In genomic region chrX:22247169-22247568, GRCh38 we compare ENCODE assay signal across 22 cellular contexts. TPM values are rescaled to one million over a fixed set of nuclear protein-coding genes. Genes with fewer than 3 reads are reported as not detected.
DNase-seq lines count a peak whose midpoint lies in the region; ATAC-seq, FAIRE-seq and TF ChIP-seq lines count a peak whose summit lies in the region.
"Had no signal": no experiment of that assay in that cellular context is flagged by ENCODE, and none has a peak within 500 bp of the region (broad histone marks: within the 10 kb centered on the region; RNA-seq: fewer than 3 reads in every experiment).

No MANE protein-coding gene starts in this region.

- FAIRE-seq in bronchial epithelial cell (lab: Jason Lieb, UNC) (no peak), keratinocyte (lab: Jason Lieb, UNC) (peak; percentile 81)
- FAIRE-seq: endometrium, G401.6, GM12878 had no signal

- H3K4me1 ChIP-seq in keratinocyte (ENCODE audit: control insufficient read depth, extremely low read depth, insufficient read depth, low read length) = peaks cover 17% of the 10 kb centered on the region
- H3K4me1 ChIP-seq: left lung, stomach, upper lobe of right lung had no signal

- H4K20me1 ChIP-seq in keratinocyte (ENCODE audit: control insufficient read depth, extremely low read depth, insufficient read depth, low read length) = no peaks in the 10 kb centered on the region

- H3K27ac ChIP-seq in keratinocyte (ENCODE audit: control insufficient read depth, insufficient read depth, low read length) = peak overlapping the region; percentile 47
- H3K27ac ChIP-seq: left lung, neutrophil, stomach, upper lobe of right lung had no signal

- H3K27me3 ChIP-seq in bronchial epithelial cell (ENCODE audit: control insufficient read depth, insufficient read depth, low read length) (no peaks in the 10 kb centered on the region), keratinocyte (ENCODE audit: control insufficient read depth, extremely low read depth, insufficient read depth, low read length) (no peaks in the 10 kb centered on the region)
- H3K27me3 ChIP-seq: left lung, neutrophil, stomach, upper lobe of right lung had no signal

- no peaks in the 10 kb centered on the region for H3K9me1 ChIP-seq in keratinocyte (ENCODE audit: control insufficient read depth, extremely low read depth, insufficient read depth, low read length)

- dilution Hi-C loops in keratinocyte (cut with MboI; ENCODE audit: extremely low pct_ligation_motif_present, low sequenced_read_pairs) = no loop called here

- no peak overlapping the region for H3K9ac ChIP-seq in keratinocyte (ENCODE audit: control insufficient read depth, extremely low read depth, insufficient read depth, low read length)

- ATAC-seq in GM21367 (IDR thresholded peaks at IDR 0.05; ENCODE audit: unreplicated experiment) = no peak
- ATAC-seq: GM12878, left lung, sciatic nerve, upper lobe of right lung had no signal

- H3K36me3 ChIP-seq in bronchial epithelial cell (ENCODE audit: control insufficient read depth, insufficient read depth, low read length) = no peaks in the 10 kb centered on the region
- H3K36me3 ChIP-seq in keratinocyte (ENCODE audit: control insufficient read depth in 2 of 2, extremely low read depth in 1 of 2, insufficient read depth in 2 of 2, low read length in 2 of 2) = no peaks in the 10 kb centered on the region
- H3K36me3 ChIP-seq: left lung, neutrophil, stomach, upper lobe of right lung had no signal

- H2AFZ ChIP-seq in keratinocyte (ENCODE audit: control insufficient read depth, low read length) = no peak overlapping the region

- H3K4me3 ChIP-seq in bronchial epithelial cell (ENCODE audit: low read depth, low read length) = no peak overlapping the region
- H3K4me3 ChIP-seq in keratinocyte (ENCODE audit: control insufficient read depth in 2 of 3, extremely low read depth in 1 of 3, insufficient read depth in 2 of 3, low read depth in 1 of 3, low read length in 3 of 3) = no peak overlapping the region
- H3K4me3 ChIP-seq: GM12878, left lung, stomach, upper lobe of right lung had no signal

- H3K9me3 ChIP-seq in keratinocyte (ENCODE audit: control insufficient read depth, low read depth, low read length) = no peaks in the 10 kb centered on the region
- H3K9me3 ChIP-seq: left lung, neutrophil, stomach, upper lobe of right lung had no signal

- H3K4me2 ChIP-seq in keratinocyte (ENCODE audit: control insufficient read depth, extremely low read depth, insufficient read depth, low read depth, low read length) = peak overlapping the region; percentile 65

- TF ChIP-seq CTCF in bronchial epithelial cell (IDR thresholded peaks at IDR 0.05; ENCODE audit: insufficient read depth, low read length, severe bottlenecking) (no peak), keratinocyte (optimal IDR thresholded peaks at IDR 0.05 in 1 of 3, IDR thresholded peaks at IDR 0.05 in 1 of 3, conservative IDR thresholded peaks at IDR 0.05 in 1 of 3; ENCODE audit: extremely low read depth in 1 of 3, insufficient read depth in 2 of 3, low read length in 3 of 3) (no peak)

- no peaks in the 10 kb centered on the region for H3K79me2 ChIP-seq in keratinocyte (ENCODE audit: control insufficient read depth, insufficient read depth, low read length)

- DNase-seq in AG08395 (ENCODE audit: low spot score) (peak; percentile 17), LHCN-M2 (ENCODE audit: low read depth) (peak; percentile 13), bronchial epithelial cell (ENCODE audit: low read depth) (peak; percentile 20), keratinocyte (ENCODE audit: low read depth, low spot score) (peak; percentile 17), DMS153 treated with DMSO at 0.1 percent for 48 hours (lab: John Stamatoyannopoulos, UW; ENCODE audit: unreplicated experiment) (no peak), HCEC 1CT (no peak)
- no peak for DNase-seq in activated naive CD4-positive, alpha-beta T cell treated with anti-CD3 and anti-CD28 coated beads, Interleukin-2, amount 50 U/mL, for 16 hours
- DNase-seq: activated CD4-positive, alpha-beta T cell treated with anti-CD3 and anti-CD28 coated beads, Interleukin-2, amount 10 ng/mL, durations not matched to agents 24 days and 14 days; activated gamma-delta T cell treated with Interleukin-2 at 50 U/mL for 16 hours; Calu3; left lung; NCI-H1436 treated with DMSO at 0.1 percent for 48 hours; stomach; upper lobe of right lung had no signal

RNA-seq across cellular contexts. Expression of gene CBLL2, which starts 25.5 kb away (rescaled TPM):
- total RNA-seq in LHCN-M2 (2014; rRNA removed) (not detected in 2 replicates), bronchial epithelial cell (0.13 TPM in 1 of 2 replicates, not detected in the other)
- not detected for polyA plus RNA-seq in LHCN-M2 (2012)
- not detected in 3 replicates for polyA plus RNA-seq in keratinocyte
- polyA plus RNA-seq in keratinocyte (2011; ENCODE audit: low read depth) = not detected
- not detected in 2 replicates for polyA plus RNA-seq in keratinocyte (2011; cell fraction: cytosol; rRNA removed)
- not detected in 2 replicates for polyA plus RNA-seq in keratinocyte (2011; cell fraction: nucleus; rRNA removed)
- polyA plus RNA-seq in keratinocyte (2012; ENCODE audit: low replicate concordance) = not detected in 2 replicates
- polyA minus RNA-seq in keratinocyte = 0.16 TPM in 1 of 3 replicates, not detected in the others
- not detected for polyA minus RNA-seq in keratinocyte (2011; cell fraction: cytosol; rRNA and poly(A)+ RNA removed)
- not detected in 2 replicates for polyA minus RNA-seq in keratinocyte (2011; cell fraction: nucleus; rRNA and poly(A)+ RNA removed)
- total RNA-seq: activated CD4-positive, alpha-beta T cell treated with anti-CD3 and anti-CD28 coated beads, Interleukin-2, amount 10 ng/mL, durations not matched to agents 24 days and 14 days; Calu3; HT1080; left lung; RPMI7951; sciatic nerve; stomach; upper lobe of right lung had no signal
- polyA plus RNA-seq: stomach had no signal

Comparison
In these comparisons a context has a peak if more than half of its experiments do, and no peak if none do; other contexts are left out.
1. DNase-seq: peak in AG08395 (single experiment), LHCN-M2 (single experiment), bronchial epithelial cell (single experiment) and keratinocyte (single experiment); none in DMS153 treated with DMSO at 0.1 percent for 48 hours (single experiment), HCEC 1CT (single experiment) and activated naive CD4-positive, alpha-beta T cell treated with anti-CD3 and anti-CD28 coated beads, Interleukin-2, amount 50 U/mL, for 16 hours (single experiment).